In genomic region chr1:169945171-169945570, GRCh38 we compare ENCODE assay signal across 21 cellular contexts. TPM values are rescaled to one million over a fixed set of nuclear protein-coding genes. Genes with fewer than 3 reads are reported as not detected.
DNase-seq lines count a peak whose midpoint lies in the region; ATAC-seq and TF ChIP-seq lines count a peak whose summit lies in the region.
"Had no signal": no experiment of that assay in that cellular context is flagged by ENCODE, and none has a peak within 500 bp of the region (broad histone marks: within the 10 kb centered on the region; RNA-seq: fewer than 3 reads in every experiment).

No MANE protein-coding gene starts in this region.

- no peak overlapping the region for H3K4me3 Mint-ChIP-seq in endodermal cell
- H3K4me3 Mint-ChIP-seq: activated CD8-positive, alpha-beta T cell treated with anti-CD3 and anti-CD28 coated beads, Interleukin-2, amount 10 ng/mL, durations not matched to agents 7 days and 5 days; activated naive CD8-positive, alpha-beta T cell treated with anti-CD3 and anti-CD28 coated beads, Interleukin-2, amount 10 ng/mL, durations not matched to agents 7 days and 5 days had no signal

- DNase-seq in Ammon's horn (ENCODE audit: low spot score) (peak; percentile 23), H7 (peak; percentile 5), endodermal cell (peak; percentile 42), myocyte (ENCODE audit: low read depth) (peak; percentile 50), cerebellum (ENCODE audit: low spot score) (no peak)
- DNase-seq: activated CD8-positive, alpha-beta T cell treated with anti-CD3 and anti-CD28 coated beads, Interleukin-2, amount 10 ng/mL, durations not matched to agents 7 days and 5 days; activated effector memory CD4-positive, alpha-beta T cell treated with anti-CD3 and anti-CD28 coated beads, Interleukin-2, amount 50 U/mL, for 16 hours; activated naive CD8-positive, alpha-beta T cell treated with anti-CD3 and anti-CD28 coated beads, Interleukin-2, amount 10 ng/mL, durations not matched to agents 7 days and 5 days; activated T-cell treated with anti-CD3 and anti-CD28 coated beads for 4 hours; COR-L47; DND-41; mammary epithelial cell; NCI-H1105; NCI-H2029; NCI-H526; small intestine; T-helper 2 cell had no signal

- H3K36me3 ChIP-seq in H7 (replicated peaks; ENCODE audit: control insufficient read depth, insufficient read depth, low read length): no peaks in the 10 kb centered on the region
- H3K36me3 ChIP-seq in endodermal cell (ENCODE audit: control insufficient read depth, insufficient read depth, low read length): no peaks in the 10 kb centered on the region
- H3K36me3 ChIP-seq: HAP-1 had no signal

- H3K27me3 Mint-ChIP-seq in endodermal cell (ENCODE audit: insufficient read depth): no peaks in the 10 kb centered on the region
- H3K27me3 Mint-ChIP-seq: activated naive CD8-positive, alpha-beta T cell treated with anti-CD3 and anti-CD28 coated beads, Interleukin-2, amount 10 ng/mL, durations not matched to agents 7 days and 5 days had no signal

- no peaks in the 10 kb centered on the region for H3K36me3 Mint-ChIP-seq in endodermal cell (ENCODE audit: low read depth)
- H3K36me3 Mint-ChIP-seq: activated naive CD8-positive, alpha-beta T cell treated with anti-CD3 and anti-CD28 coated beads, Interleukin-2, amount 10 ng/mL, durations not matched to agents 7 days and 5 days had no signal

- no peaks in the 10 kb centered on the region for H3K9me3 Mint-ChIP-seq in endodermal cell
- H3K9me3 Mint-ChIP-seq: activated naive CD8-positive, alpha-beta T cell treated with anti-CD3 and anti-CD28 coated beads, Interleukin-2, amount 10 ng/mL, durations not matched to agents 7 days and 5 days had no signal

- no peaks in the 10 kb centered on the region for H3K27me3 ChIP-seq in H7 (ENCODE audit: control insufficient read depth, insufficient read depth, low read length)
- H3K27me3 ChIP-seq in endodermal cell (ENCODE audit: control insufficient read depth, insufficient read depth, low read length, poor library complexity, severe bottlenecking): no peaks in the 10 kb centered on the region

- no peak overlapping the region for H3K27ac Mint-ChIP-seq in endodermal cell
- H3K27ac Mint-ChIP-seq: activated CD8-positive, alpha-beta T cell treated with anti-CD3 and anti-CD28 coated beads, Interleukin-2, amount 10 ng/mL, durations not matched to agents 7 days and 5 days; activated naive CD8-positive, alpha-beta T cell treated with anti-CD3 and anti-CD28 coated beads, Interleukin-2, amount 10 ng/mL, durations not matched to agents 7 days and 5 days had no signal

- no peaks in the 10 kb centered on the region for H3K4me1 ChIP-seq in endodermal cell (ENCODE audit: control insufficient read depth, insufficient read depth, low read length)

- no peaks in the 10 kb centered on the region for H3K4me1 Mint-ChIP-seq in endodermal cell
- H3K4me1 Mint-ChIP-seq: activated naive CD8-positive, alpha-beta T cell treated with anti-CD3 and anti-CD28 coated beads, Interleukin-2, amount 10 ng/mL, durations not matched to agents 7 days and 5 days had no signal

- H3K4me3 ChIP-seq in H7 (ENCODE audit: insufficient read depth, low read depth, low read length) (no peak overlapping the region), endodermal cell (ENCODE audit: low read length) (no peak overlapping the region)
- H3K4me3 ChIP-seq: HAP-1 had no signal

- H3K27ac ChIP-seq in endodermal cell (ENCODE audit: low read depth, low read length): no peak overlapping the region

- TF ChIP-seq CTCF in endodermal cell (conservative IDR thresholded peaks at IDR 0.05): no peak

- ATAC-seq in esophagus mucosa: no peak
- no peak for ATAC-seq in GM18909 (IDR thresholded peaks at IDR 0.05; ENCODE audit: poor library complexity, unreplicated experiment)
- no peak for ATAC-seq in GM19463 (IDR thresholded peaks at IDR 0.05; ENCODE audit: unreplicated experiment)
- ATAC-seq: activated CD8-positive, alpha-beta T cell treated with anti-CD3 and anti-CD28 coated beads, Interleukin-2, amount 10 ng/mL, durations not matched to agents 7 days and 5 days had no signal

- no peak overlapping the region for H3K9ac ChIP-seq in endodermal cell (ENCODE audit: extremely low read depth, low read length, poor library complexity, severe bottlenecking)

- WGBS in endodermal cell (ENCODE audit: insufficient coverage in 1 of 2, insufficient read length in 1 of 2), 2 experiments: 93% methylated on average over 5 of the region's 5 CpGs; no CpG with 5 or more reads in 1 of the 2 experiments

- no peaks in the 10 kb centered on the region for H3K9me3 ChIP-seq in endodermal cell (ENCODE audit: control insufficient read depth, low read length)
- H3K9me3 ChIP-seq: HAP-1 had no signal

RNA-seq across cellular contexts. Expression of gene SCYL3, which starts 51.5 kb away (rescaled TPM):
- total RNA-seq in H7 (2014; rRNA removed; shearing (Covaris generic)): 5.9 and 8.5 TPM in 2 replicates
- 1 to 10 TPM; 7.9 to 8.1 TPM for total RNA-seq in endodermal cell
- 7.9 TPM for polyA plus RNA-seq in endodermal cell (2013, experiment 1 of 2)
- 6.7 TPM for polyA plus RNA-seq in endodermal cell (2013, experiment 2 of 2)
- 5.4 and 6.7 TPM in 2 replicates for total RNA-seq in myocyte
- polyA plus RNA-seq in myocyte (2012): 3.1 TPM
- total RNA-seq in esophagus mucosa: 7.8 TPM
- total RNA-seq in cerebellum: 10.2 TPM
